8 cellular contexts compared by ENCODE assay signal in genomic region chr10:13349776-13350274, GRCh38. TPM values are rescaled to one million over a fixed set of nuclear protein-coding genes. Genes with fewer than 3 reads are reported as not detected.
DNase-seq lines count a peak whose midpoint lies in the region; ATAC-seq and TF ChIP-seq lines count a peak whose summit lies in the region.

No MANE protein-coding gene starts in this region.

- no peak for ATAC-seq in psoas muscle
- no peak for ATAC-seq in HG03039 (IDR thresholded peaks at IDR 0.05; ENCODE audit: unreplicated experiment)
- no peak for ATAC-seq in HG03439 (IDR thresholded peaks at IDR 0.05; ENCODE audit: unreplicated experiment)

- WGBS in psoas muscle, 3 donors, result 0 to 2% (median 1%) methylated on average over 18 of the region's 18 CpGs

- H3K36me3 ChIP-seq in right atrium auricular region, result no peaks in the 10 kb centered on the region
- H3K36me3 ChIP-seq in psoas muscle (ENCODE audit: insufficient read depth in 1 of 2, low read depth in 1 of 2), result no peaks in the 10 kb centered on the region

- H3K4me3 ChIP-seq in right atrium auricular region (peak overlapping the region; percentile 70 to 88), psoas muscle (peak overlapping the region; percentile 90)

- H3K9me3 Mint-ChIP-seq in activated naive CD8-positive, alpha-beta T cell treated with anti-CD3 and anti-CD28 coated beads for 36 hours, result no peaks in the 10 kb centered on the region

- H3K27me3 ChIP-seq in right atrium auricular region, result no peaks in the 10 kb centered on the region
- peaks cover 0 to 5% (median 2%) of the 10 kb centered on the region in 3 donors for H3K27me3 ChIP-seq in psoas muscle (ENCODE audit: insufficient read depth in 3 of 3, low read length in 2 of 3)

- peak overlapping the region; percentile 92 for H3K4me3 Mint-ChIP-seq in activated naive CD8-positive, alpha-beta T cell treated with anti-CD3 and anti-CD28 coated beads for 36 hours

- DNase-seq in EH (ENCODE audit: low read depth), result peak; percentile 66
- DNase-seq in NOMO-1 (lab: John Stamatoyannopoulos, UW; ENCODE audit: unreplicated experiment in 2 of 2), result peak; percentile 52 to 62
- DNase-seq in activated naive CD8-positive, alpha-beta T cell treated with anti-CD3 and anti-CD28 coated beads for 36 hours, result peak; percentile 45
- no peak for DNase-seq in right atrium auricular region (ENCODE audit: low spot score)
- DNase-seq in psoas muscle, result peak; percentile 53 to 62
- no peak for DNase-seq in inferior parietal cortex (ENCODE audit: extremely low spot score)

- H3K9me3 ChIP-seq in right atrium auricular region (no peaks in the 10 kb centered on the region), psoas muscle (no peaks in the 10 kb centered on the region)

- peaks cover 51% of the 10 kb centered on the region for H3K4me1 Mint-ChIP-seq in activated naive CD8-positive, alpha-beta T cell treated with anti-CD3 and anti-CD28 coated beads for 36 hours

- peak overlapping the region; percentile 11 to 73 for H3K27ac ChIP-seq in right atrium auricular region
- H3K27ac ChIP-seq in psoas muscle, result no peak overlapping the region

- peaks cover 18% of the 10 kb centered on the region for H3K36me3 Mint-ChIP-seq in activated naive CD8-positive, alpha-beta T cell treated with anti-CD3 and anti-CD28 coated beads for 36 hours

- H3K27me3 Mint-ChIP-seq in activated naive CD8-positive, alpha-beta T cell treated with anti-CD3 and anti-CD28 coated beads for 36 hours, result no peaks in the 10 kb centered on the region

- H3K4me1 ChIP-seq in right atrium auricular region, result peaks cover 0 to 37% of the 10 kb centered on the region in 2 donors
- H3K4me1 ChIP-seq in psoas muscle, result peaks cover 15% of the 10 kb centered on the region

- TF ChIP-seq CTCF in right atrium auricular region (IDR thresholded peaks at IDR 0.05) (no peak), psoas muscle (IDR thresholded peaks at IDR 0.05) (no peak)

- intact Hi-C loops in psoas muscle (cut with DNase I), result loop anchor here (5.0 to 10.0 kb wide), 2 partner anchors 48 to 175 kb away; partner anchors contain the start of genes BEND7 (in 1 of the 2) and PHYH (in 1 of the 2)

- H3K27ac Mint-ChIP-seq in activated naive CD8-positive, alpha-beta T cell treated with anti-CD3 and anti-CD28 coated beads for 36 hours, result peak overlapping the region; percentile 97

RNA-seq across cellular contexts. Expression of gene SEPHS1, which starts 1.7 kb away (rescaled TPM):
- total RNA-seq in activated naive CD8-positive, alpha-beta T cell treated with anti-CD3 and anti-CD28 coated beads for 36 hours, result 10 to 100 TPM; 66.5 to 68.7 TPM
- total RNA-seq in right atrium auricular region (10 to 100 TPM; 20.7 to 22.8 TPM), psoas muscle (10 to 100 TPM; 25.1 to 27.1 (median 25.5) TPM)
- polyA plus RNA-seq in psoas muscle, result 10 to 100 TPM; 29.1 to 61.0 (median 29.1) TPM

RNA-seq across cellular contexts. Expression of gene PHYH, which starts 50.0 kb away (rescaled TPM):
- total RNA-seq in activated naive CD8-positive, alpha-beta T cell treated with anti-CD3 and anti-CD28 coated beads for 36 hours, result 10 to 100 TPM; 14.4 to 16.6 TPM
- total RNA-seq in right atrium auricular region, result 10 to 100 TPM; 44.6 to 89.1 TPM
- 100 to 1,000 TPM; 129 to 210 (median 183) TPM for total RNA-seq in psoas muscle
- 100 to 1,000 TPM in 2 of 3 donors, 10 to 100 TPM in 1; 99.3 to 237 (median 221) TPM for polyA plus RNA-seq in psoas muscle

Comparison
In these comparisons a context has a peak if more than half of its experiments do, and no peak if none do; other contexts are left out.
1. DNase-seq: peak in EH (single experiment), NOMO-1 (2 of 2), activated naive CD8-positive, alpha-beta T cell treated with anti-CD3 and anti-CD28 coated beads for 36 hours (single experiment) and psoas muscle (2 of 2); none in right atrium auricular region (single experiment) and inferior parietal cortex (single experiment).